Comparison of ENCODE assay signal across 1 cellular context in the genomic region with DNA sequence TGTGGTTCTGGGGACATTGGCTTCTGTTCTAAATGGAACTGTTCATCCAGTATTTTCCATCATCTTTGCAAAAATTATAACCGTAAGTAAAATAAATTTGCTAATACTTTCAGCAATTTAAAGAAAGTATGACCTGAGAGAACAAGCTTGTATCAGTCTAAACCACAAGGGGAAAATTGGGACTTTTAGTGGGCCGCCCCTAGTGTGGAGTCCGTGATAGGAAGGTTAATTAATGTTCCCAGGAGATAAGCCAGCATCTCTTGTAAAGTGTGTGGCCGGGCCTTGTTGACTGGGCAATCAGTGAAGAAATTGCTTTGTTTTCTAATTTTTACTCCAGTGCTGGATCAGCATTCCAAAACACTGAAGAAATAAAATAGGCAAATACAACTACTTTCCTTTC.
TF ChIP-seq lines count a peak whose summit lies in the region.

No MANE protein-coding gene starts in this region.

TF ChIP-seq in K562, 482 proteins besides CTCF, POLR2A, EP300 and RAD21 (continued from another document and continues in another):
- TF ChIP-seq, protein P1, sequence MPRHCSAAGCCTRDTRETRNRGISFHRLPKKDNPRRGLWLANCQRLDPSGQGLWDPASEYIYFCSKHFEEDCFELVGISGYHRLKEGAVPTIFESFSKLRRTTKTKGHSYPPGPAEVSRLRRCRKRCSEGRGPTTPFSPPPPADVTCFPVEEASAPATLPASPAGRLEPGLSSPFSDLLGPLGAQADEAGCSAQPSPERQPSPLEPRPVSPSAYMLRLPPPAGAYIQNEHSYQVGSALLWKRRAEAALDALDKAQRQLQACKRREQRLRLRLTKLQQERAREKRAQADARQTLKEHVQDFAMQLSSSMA (CRISPR knock-in tag; IDR thresholded peaks at IDR 0.05): no peak
- peak; percentile 69 for TF ChIP-seq NCOR1 (IDR thresholded peaks at IDR 0.05)
- no peak for TF ChIP-seq RBM34 (IDR thresholded peaks at IDR 0.05; ENCODE audit: borderline replicate concordance, insufficient read depth, low read length)
- TF ChIP-seq ZNF830 (CRISPR knock-in tag; IDR thresholded peaks at IDR 0.05): no peak
- TF ChIP-seq, protein P2, sequence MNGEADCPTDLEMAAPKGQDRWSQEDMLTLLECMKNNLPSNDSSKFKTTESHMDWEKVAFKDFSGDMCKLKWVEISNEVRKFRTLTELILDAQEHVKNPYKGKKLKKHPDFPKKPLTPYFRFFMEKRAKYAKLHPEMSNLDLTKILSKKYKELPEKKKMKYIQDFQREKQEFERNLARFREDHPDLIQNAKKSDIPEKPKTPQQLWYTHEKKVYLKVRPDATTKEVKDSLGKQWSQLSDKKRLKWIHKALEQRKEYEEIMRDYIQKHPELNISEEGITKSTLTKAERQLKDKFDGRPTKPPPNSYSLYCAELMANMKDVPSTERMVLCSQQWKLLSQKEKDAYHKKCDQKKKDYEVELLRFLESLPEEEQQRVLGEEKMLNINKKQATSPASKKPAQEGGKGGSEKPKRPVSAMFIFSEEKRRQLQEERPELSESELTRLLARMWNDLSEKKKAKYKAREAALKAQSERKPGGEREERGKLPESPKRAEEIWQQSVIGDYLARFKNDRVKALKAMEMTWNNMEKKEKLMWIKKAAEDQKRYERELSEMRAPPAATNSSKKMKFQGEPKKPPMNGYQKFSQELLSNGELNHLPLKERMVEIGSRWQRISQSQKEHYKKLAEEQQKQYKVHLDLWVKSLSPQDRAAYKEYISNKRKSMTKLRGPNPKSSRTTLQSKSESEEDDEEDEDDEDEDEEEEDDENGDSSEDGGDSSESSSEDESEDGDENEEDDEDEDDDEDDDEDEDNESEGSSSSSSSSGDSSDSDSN (IDR thresholded peaks at IDR 0.05; ENCODE audit: borderline replicate concordance in 1 of 2, low read depth in 2 of 2, low read length in 2 of 2): no peak
- no peak for TF ChIP-seq U2AF1 (optimal IDR thresholded peaks at IDR 0.05; ENCODE audit: low read depth, low read length)
- peak; percentile 73; the same call in 1 of the 2 replicates for TF ChIP-seq STAT5A (IDR thresholded peaks at IDR 0.05; ENCODE audit: borderline replicate concordance, low read length)
- TF ChIP-seq BCOR (IDR thresholded peaks at IDR 0.05): no peak
- TF ChIP-seq STAT5B (CRISPR knock-in tag; IDR thresholded peaks at IDR 0.05): no peak
- peak; percentile 54; the same call in 1 of the 2 replicates for TF ChIP-seq SMARCA4 (IDR thresholded peaks at IDR 0.05)
- TF ChIP-seq PML (IDR thresholded peaks at IDR 0.05; ENCODE audit: low read length): peak; percentile 71
- TF ChIP-seq NR2C2 (CRISPR knock-in tag; IDR thresholded peaks at IDR 0.05): no peak
- no peak for TF ChIP-seq NR2C2 (tag; IDR thresholded peaks at IDR 0.05)
- peak in 1 of 2 experiments; percentile 48; a peak in 2 of 4 replicates for TF ChIP-seq TRIM24 (IDR thresholded peaks at IDR 0.05)
- TF ChIP-seq POLR2B (IDR thresholded peaks at IDR 0.05; ENCODE audit: low read depth, partially characterized antibody): no peak
- no peak for TF ChIP-seq KAT7 (CRISPR knock-in tag; IDR thresholded peaks at IDR 0.05; ENCODE audit: borderline replicate concordance)
- TF ChIP-seq, protein P3, sequence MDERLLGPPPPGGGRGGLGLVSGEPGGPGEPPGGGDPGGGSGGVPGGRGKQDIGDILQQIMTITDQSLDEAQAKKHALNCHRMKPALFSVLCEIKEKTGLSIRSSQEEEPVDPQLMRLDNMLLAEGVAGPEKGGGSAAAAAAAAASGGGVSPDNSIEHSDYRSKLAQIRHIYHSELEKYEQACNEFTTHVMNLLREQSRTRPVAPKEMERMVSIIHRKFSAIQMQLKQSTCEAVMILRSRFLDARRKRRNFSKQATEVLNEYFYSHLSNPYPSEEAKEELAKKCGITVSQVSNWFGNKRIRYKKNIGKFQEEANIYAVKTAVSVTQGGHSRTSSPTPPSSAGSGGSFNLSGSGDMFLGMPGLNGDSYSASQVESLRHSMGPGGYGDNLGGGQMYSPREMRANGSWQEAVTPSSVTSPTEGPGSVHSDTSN (CRISPR knock-in tag; IDR thresholded peaks at IDR 0.05; ENCODE audit: low read depth): no peak
- TF ChIP-seq, protein P3 (tag; conservative IDR thresholded peaks at IDR 0.05; ENCODE audit: low read depth): no peak
- TF ChIP-seq, protein P4, sequence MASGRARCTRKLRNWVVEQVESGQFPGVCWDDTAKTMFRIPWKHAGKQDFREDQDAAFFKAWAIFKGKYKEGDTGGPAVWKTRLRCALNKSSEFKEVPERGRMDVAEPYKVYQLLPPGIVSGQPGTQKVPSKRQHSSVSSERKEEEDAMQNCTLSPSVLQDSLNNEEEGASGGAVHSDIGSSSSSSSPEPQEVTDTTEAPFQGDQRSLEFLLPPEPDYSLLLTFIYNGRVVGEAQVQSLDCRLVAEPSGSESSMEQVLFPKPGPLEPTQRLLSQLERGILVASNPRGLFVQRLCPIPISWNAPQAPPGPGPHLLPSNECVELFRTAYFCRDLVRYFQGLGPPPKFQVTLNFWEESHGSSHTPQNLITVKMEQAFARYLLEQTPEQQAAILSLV (tag; IDR thresholded peaks at IDR 0.05): no peak
- TF ChIP-seq, protein P5, sequence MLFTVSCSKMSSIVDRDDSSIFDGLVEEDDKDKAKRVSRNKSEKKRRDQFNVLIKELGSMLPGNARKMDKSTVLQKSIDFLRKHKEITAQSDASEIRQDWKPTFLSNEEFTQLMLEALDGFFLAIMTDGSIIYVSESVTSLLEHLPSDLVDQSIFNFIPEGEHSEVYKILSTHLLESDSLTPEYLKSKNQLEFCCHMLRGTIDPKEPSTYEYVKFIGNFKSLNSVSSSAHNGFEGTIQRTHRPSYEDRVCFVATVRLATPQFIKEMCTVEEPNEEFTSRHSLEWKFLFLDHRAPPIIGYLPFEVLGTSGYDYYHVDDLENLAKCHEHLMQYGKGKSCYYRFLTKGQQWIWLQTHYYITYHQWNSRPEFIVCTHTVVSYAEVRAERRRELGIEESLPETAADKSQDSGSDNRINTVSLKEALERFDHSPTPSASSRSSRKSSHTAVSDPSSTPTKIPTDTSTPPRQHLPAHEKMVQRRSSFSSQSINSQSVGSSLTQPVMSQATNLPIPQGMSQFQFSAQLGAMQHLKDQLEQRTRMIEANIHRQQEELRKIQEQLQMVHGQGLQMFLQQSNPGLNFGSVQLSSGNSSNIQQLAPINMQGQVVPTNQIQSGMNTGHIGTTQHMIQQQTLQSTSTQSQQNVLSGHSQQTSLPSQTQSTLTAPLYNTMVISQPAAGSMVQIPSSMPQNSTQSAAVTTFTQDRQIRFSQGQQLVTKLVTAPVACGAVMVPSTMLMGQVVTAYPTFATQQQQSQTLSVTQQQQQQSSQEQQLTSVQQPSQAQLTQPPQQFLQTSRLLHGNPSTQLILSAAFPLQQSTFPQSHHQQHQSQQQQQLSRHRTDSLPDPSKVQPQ (CRISPR knock-in tag; IDR thresholded peaks at IDR 0.05; ENCODE audit: borderline replicate concordance): no peak
- TF ChIP-seq, protein P6, sequence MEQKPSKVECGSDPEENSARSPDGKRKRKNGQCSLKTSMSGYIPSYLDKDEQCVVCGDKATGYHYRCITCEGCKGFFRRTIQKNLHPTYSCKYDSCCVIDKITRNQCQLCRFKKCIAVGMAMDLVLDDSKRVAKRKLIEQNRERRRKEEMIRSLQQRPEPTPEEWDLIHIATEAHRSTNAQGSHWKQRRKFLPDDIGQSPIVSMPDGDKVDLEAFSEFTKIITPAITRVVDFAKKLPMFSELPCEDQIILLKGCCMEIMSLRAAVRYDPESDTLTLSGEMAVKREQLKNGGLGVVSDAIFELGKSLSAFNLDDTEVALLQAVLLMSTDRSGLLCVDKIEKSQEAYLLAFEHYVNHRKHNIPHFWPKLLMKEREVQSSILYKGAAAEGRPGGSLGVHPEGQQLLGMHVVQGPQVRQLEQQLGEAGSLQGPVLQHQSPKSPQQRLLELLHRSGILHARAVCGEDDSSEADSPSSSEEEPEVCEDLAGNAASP (IDR thresholded peaks at IDR 0.05): no peak
- TF ChIP-seq HNRNPL (IDR thresholded peaks at IDR 0.05; ENCODE audit: low read depth, low read length): no peak
- no peak for TF ChIP-seq TBP (optimal IDR thresholded peaks at IDR 0.05; ENCODE audit: low read depth, low read length)
- 0 out of 2 replicates have a peak, but pooled peaks have one; percentile 20 for TF ChIP-seq FOXM1 (IDR thresholded peaks at IDR 0.05; ENCODE audit: low read depth)
- no peak for TF ChIP-seq FOXM1 (CRISPR knock-in tag; IDR thresholded peaks at IDR 0.05; ENCODE audit: low read depth)
- TF ChIP-seq CBFA2T2 (conservative IDR thresholded peaks at IDR 0.05): peak; percentile 81
- TF ChIP-seq TAL1 (IDR thresholded peaks at IDR 0.05): peak; percentile 87
- no peak for TF ChIP-seq ELF1 (tag; IDR thresholded peaks at IDR 0.05)
- TF ChIP-seq, protein P7, sequence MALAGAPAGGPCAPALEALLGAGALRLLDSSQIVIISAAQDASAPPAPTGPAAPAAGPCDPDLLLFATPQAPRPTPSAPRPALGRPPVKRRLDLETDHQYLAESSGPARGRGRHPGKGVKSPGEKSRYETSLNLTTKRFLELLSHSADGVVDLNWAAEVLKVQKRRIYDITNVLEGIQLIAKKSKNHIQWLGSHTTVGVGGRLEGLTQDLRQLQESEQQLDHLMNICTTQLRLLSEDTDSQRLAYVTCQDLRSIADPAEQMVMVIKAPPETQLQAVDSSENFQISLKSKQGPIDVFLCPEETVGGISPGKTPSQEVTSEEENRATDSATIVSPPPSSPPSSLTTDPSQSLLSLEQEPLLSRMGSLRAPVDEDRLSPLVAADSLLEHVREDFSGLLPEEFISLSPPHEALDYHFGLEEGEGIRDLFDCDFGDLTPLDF (CRISPR knock-in tag; IDR thresholded peaks at IDR 0.05): no peak
- TF ChIP-seq DIDO1 (tag; IDR thresholded peaks at IDR 0.05; ENCODE audit: low read depth): no peak
- TF ChIP-seq CREM (IDR thresholded peaks at IDR 0.05; ENCODE audit: low read depth): no peak
- no peak for TF ChIP-seq DACH1 (IDR thresholded peaks at IDR 0.05; ENCODE audit: partially characterized antibody)
- no peak for TF ChIP-seq PCBP2 (IDR thresholded peaks at IDR 0.05; ENCODE audit: low read depth, low read length, poor library complexity, severe bottlenecking)
- TF ChIP-seq, protein P8, sequence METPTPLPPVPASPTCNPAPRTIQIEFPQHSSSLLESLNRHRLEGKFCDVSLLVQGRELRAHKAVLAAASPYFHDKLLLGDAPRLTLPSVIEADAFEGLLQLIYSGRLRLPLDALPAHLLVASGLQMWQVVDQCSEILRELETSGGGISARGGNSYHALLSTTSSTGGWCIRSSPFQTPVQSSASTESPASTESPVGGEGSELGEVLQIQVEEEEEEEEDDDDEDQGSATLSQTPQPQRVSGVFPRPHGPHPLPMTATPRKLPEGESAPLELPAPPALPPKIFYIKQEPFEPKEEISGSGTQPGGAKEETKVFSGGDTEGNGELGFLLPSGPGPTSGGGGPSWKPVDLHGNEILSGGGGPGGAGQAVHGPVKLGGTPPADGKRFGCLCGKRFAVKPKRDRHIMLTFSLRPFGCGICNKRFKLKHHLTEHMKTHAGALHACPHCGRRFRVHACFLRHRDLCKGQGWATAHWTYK (CRISPR knock-in tag; IDR thresholded peaks at IDR 0.05): no peak
- TF ChIP-seq HDAC3 (IDR thresholded peaks at IDR 0.05; ENCODE audit: borderline replicate concordance, partially characterized antibody): no peak
- no peak for TF ChIP-seq EHMT2 (IDR thresholded peaks at IDR 0.05)
- peak; percentile 87 for TF ChIP-seq CBFA2T3 (IDR thresholded peaks at IDR 0.05)
- TF ChIP-seq DDX20 (tag; IDR thresholded peaks at IDR 0.05; ENCODE audit: low read depth): no peak
- peak; percentile 87 for TF ChIP-seq TEAD4 (IDR thresholded peaks at IDR 0.05; ENCODE audit: low read length)
- no peak for TF ChIP-seq TEAD4 (CRISPR knock-in tag; IDR thresholded peaks at IDR 0.05; ENCODE audit: borderline replicate concordance)
- TF ChIP-seq NUFIP1 (IDR thresholded peaks at IDR 0.05; ENCODE audit: partially characterized antibody): no peak
- peak; percentile 21; the same call in 1 of the 2 replicates for TF ChIP-seq SMARCE1 (IDR thresholded peaks at IDR 0.05)
